In genomic region chr16:84277244-84277823, GRCh38 we compare ENCODE assay signal across 8 cellular contexts. TPM values are rescaled to one million over a fixed set of nuclear protein-coding genes. Genes with fewer than 3 reads are reported as not detected.
A peak's percentile ranks its signal among the peaks of the same experiment; 100 is the strongest.
DNase-seq lines count a peak whose midpoint lies in the region; ATAC-seq and TF ChIP-seq lines count a peak whose summit lies in the region.

No MANE protein-coding gene starts in this region.

- H3K4me1 ChIP-seq in BE2C (no peaks in the 10 kb centered on the region), H9 (ENCODE audit: insufficient read depth, low read length) (no peaks in the 10 kb centered on the region; the same call in 1 of the 2 replicates), PC-9 (replicated peaks; ENCODE audit: insufficient read depth) (no peaks in the 10 kb centered on the region), thoracic aorta (ENCODE audit: control insufficient read depth in 1 of 2, low read depth in 2 of 2) (no peaks in the 10 kb centered on the region)

- H2BK12ac ChIP-seq in H9 (ENCODE audit: insufficient read length, low read depth, low read length): no peak overlapping the region

- H3K9me3 ChIP-seq in BE2C (no peaks in the 10 kb centered on the region), H9 (ENCODE audit: control insufficient read depth, low read depth, low read length) (no peaks in the 10 kb centered on the region), PC-9 (ENCODE audit: insufficient read depth, low read depth) (peaks cover 2% of the 10 kb centered on the region; the same call in 1 of the 2 replicates), thoracic aorta (no peaks in the 10 kb centered on the region)

- POLR2A ChIA-PET in PC-9 (lab: Charles Lee; ENCODE audit: unreplicated experiment): no interaction called here

- H3K56ac ChIP-seq in H9 (ENCODE audit: insufficient read length, low read depth, low read length): no peak overlapping the region

- no peak overlapping the region for H3K14ac ChIP-seq in H9 (ENCODE audit: insufficient read depth, low read length)

- no peak overlapping the region for H3K4me3 ChIP-seq in BE2C (ENCODE audit: low read depth, low read length)
- no peak overlapping the region for H3K4me3 ChIP-seq in PC-9
- H3K4me3 ChIP-seq in fibroblast of the aortic adventitia (ENCODE audit: low read depth, low read length): no peak overlapping the region
- no peak overlapping the region for H3K4me3 ChIP-seq in thoracic aorta

- H3K23ac ChIP-seq in H9 (ENCODE audit: insufficient read length, low read depth, low read length): no peak overlapping the region

- H3K27me3 Mint-ChIP-seq in H9 (ENCODE audit: low read depth): no peaks in the 10 kb centered on the region; the same call in none of the 2 replicates
- no peaks in the 10 kb centered on the region for H3K27me3 Mint-ChIP-seq in activated T-cell treated with anti-CD3 and anti-CD28 coated beads, Interleukin-2, amount 50 U/mL, for 72 hours (ENCODE audit: low read depth)

- H3K79me2 ChIP-seq in H9 (ENCODE audit: insufficient read depth, low read length) (no peaks in the 10 kb centered on the region), PC-9 (ENCODE audit: low read depth) (no peaks in the 10 kb centered on the region)

- no CpG with 5 or more reads among the region's 10 CpGs for WGBS in H9 (ENCODE audit: extremely low coverage, insufficient read length, low lambda C conversion rate)

- intact Hi-C loops in PC-9 (cut with micrococcal nuclease; ENCODE audit: unreplicated experiment): loop anchor here (5.0 kb wide), 2 partner anchors 200 to 345 kb away; no protein-coding TSS in a partner anchor

- no peak overlapping the region for H2AK5ac ChIP-seq in H9 (ENCODE audit: insufficient read length, low read length)

- peak; percentile 75 for DNase-seq in BE2C
- DNase-seq in H9: peak; percentile 71
- DNase-seq in PC-9: peak in 1 of 2 experiments; percentile 46
- DNase-seq in activated T-cell treated with anti-CD3 and anti-CD28 coated beads, Interleukin-2, amount 50 U/mL, for 72 hours: peak; percentile 72 to 74
- peak; percentile 56 for DNase-seq in fibroblast of the aortic adventitia (ENCODE audit: low read depth)
- DNase-seq in omental fat pad (ENCODE audit: low spot score): peak; percentile 65
- no peak for DNase-seq in thoracic aorta (ENCODE audit: low spot score)
- DNase-seq in NCI-H187 treated with DMSO at 0.1 percent for 48 hours (lab: John Stamatoyannopoulos, UW): no peak

- H4K8ac ChIP-seq in H9 (replicated peaks; ENCODE audit: insufficient read length, low read depth, low read length): no peak overlapping the region

- H3K27me3 ChIP-seq in BE2C (no peaks in the 10 kb centered on the region), H9 (ENCODE audit: insufficient read depth, low read length) (no peaks in the 10 kb centered on the region), PC-9 (ENCODE audit: insufficient read depth, low read depth) (no peaks in the 10 kb centered on the region), thoracic aorta (replicated peaks; ENCODE audit: insufficient read depth) (no peaks in the 10 kb centered on the region)

- H3K9ac ChIP-seq in H9 (ENCODE audit: extremely low read depth, insufficient read length, low read length): no peak overlapping the region

- H2AFZ ChIP-seq in H9 (ENCODE audit: low read length) (no peak overlapping the region), PC-9 (no peak overlapping the region)

- no peaks in the 10 kb centered on the region for H3K36me3 ChIP-seq in BE2C
- no peaks in the 10 kb centered on the region for H3K36me3 ChIP-seq in PC-9 (ENCODE audit: low read depth)
- H3K36me3 ChIP-seq in thoracic aorta: no peaks in the 10 kb centered on the region

- no peaks in the 10 kb centered on the region for H3K9me3 Mint-ChIP-seq in H9
- no peaks in the 10 kb centered on the region for H3K9me3 Mint-ChIP-seq in activated T-cell treated with anti-CD3 and anti-CD28 coated beads, Interleukin-2, amount 50 U/mL, for 72 hours

- no peak overlapping the region for H2BK5ac ChIP-seq in H9 (ENCODE audit: insufficient read length, low read length)

- no peak overlapping the region for H2BK20ac ChIP-seq in H9 (ENCODE audit: low read depth, low read length, poor library complexity, severe bottlenecking)

- no peak overlapping the region for H3T11ph ChIP-seq in H9 (ENCODE audit: low read length)

- no peak overlapping the region for H4K5ac ChIP-seq in H9 (ENCODE audit: insufficient read length, low read depth, low read length)

- no peak overlapping the region for H3K27ac Mint-ChIP-seq in H9
- no peak overlapping the region for H3K27ac Mint-ChIP-seq in activated T-cell treated with anti-CD3 and anti-CD28 coated beads, Interleukin-2, amount 50 U/mL, for 72 hours

- no TSS peak for BruUV-seq in PC-9 (replicated peaks; lab: Mats Ljungman, UMichigan)

- no peaks in the 10 kb centered on the region for H3K79me1 ChIP-seq in H9 (ENCODE audit: insufficient read depth, low read depth, low read length, poor library complexity, severe bottlenecking)

- no peak overlapping the region for H3K27ac ChIP-seq in H9 (ENCODE audit: insufficient read length, low read depth, low read length)
- no peak overlapping the region for H3K27ac ChIP-seq in PC-9
- no peak overlapping the region for H3K27ac ChIP-seq in thoracic aorta

- no peaks in the 10 kb centered on the region for H3K23me2 ChIP-seq in H9 (ENCODE audit: insufficient read length, low read depth, low read length, poor library complexity, severe bottlenecking)

- H3K4me1 Mint-ChIP-seq in H9: peaks cover 10 to 14% of the 10 kb centered on the region in 2 experiments
- no peaks in the 10 kb centered on the region for H3K4me1 Mint-ChIP-seq in activated T-cell treated with anti-CD3 and anti-CD28 coated beads, Interleukin-2, amount 50 U/mL, for 72 hours (ENCODE audit: low read depth)

- H3K4me2 ChIP-seq in H9 (ENCODE audit: insufficient read depth, insufficient read length, low read length) (no peak overlapping the region), PC-9 (no peak overlapping the region)

- peak; percentile 55 to 80 for ATAC-seq in activated T-cell treated with anti-CD3 and anti-CD28 coated beads, Interleukin-2, amount 50 U/mL, for 72 hours (replicated peaks in 1 of 2)
- no peak for ATAC-seq in omental fat pad (ENCODE audit: low FRiP score)
- no peak for ATAC-seq in thoracic aorta (ENCODE audit: insufficient number of reproducible peaks, low FRiP score, low read depth)

- no peak overlapping the region for H2BK120ac ChIP-seq in H9 (ENCODE audit: low read depth, low read length, poor library complexity, severe bottlenecking)

- TF ChIP-seq CTCF in BE2C (IDR thresholded peaks at IDR 0.05; ENCODE audit: low read depth, low read length): peak; percentile 90
- TF ChIP-seq CTCF in H9 (conservative IDR thresholded peaks at IDR 0.05): peak; percentile 92
- TF ChIP-seq CTCF in PC-9 (conservative IDR thresholded peaks at IDR 0.05): peak; percentile 93
- TF ChIP-seq CTCF in fibroblast of the aortic adventitia (IDR thresholded peaks at IDR 0.05; ENCODE audit: insufficient read depth, low read length): peak; percentile 84
- peak in 2 of 3 donors; percentile 31 to 49 for TF ChIP-seq CTCF in omental fat pad (IDR thresholded peaks at IDR 0.05)
- peak; percentile 69 for TF ChIP-seq CTCF in thoracic aorta (IDR thresholded peaks at IDR 0.05)

- no peaks in the 10 kb centered on the region for H3K9me2 ChIP-seq in PC-9 (ENCODE audit: insufficient read depth)

- H4K91ac ChIP-seq in H9 (ENCODE audit: insufficient read length, low read depth, low read length): no peak overlapping the region

- no peak overlapping the region for H3K18ac ChIP-seq in H9 (ENCODE audit: insufficient read length, low read depth, low read length)

- CTCF ChIA-PET in PC-9 (lab: Charles Lee): interaction anchor here (0.7 to 1.2 kb wide), 3 partner anchors 90 to 169 kb away, joined by 3 read pairs; partner anchors contain the start of gene TAF1C

- H3K4me3 Mint-ChIP-seq in H9: no peak overlapping the region
- H3K4me3 Mint-ChIP-seq in activated T-cell treated with anti-CD3 and anti-CD28 coated beads, Interleukin-2, amount 50 U/mL, for 72 hours: no peak overlapping the region

- no peak overlapping the region for H2BK15ac ChIP-seq in H9 (ENCODE audit: low read depth, low read length)

- H3F3A ChIP-seq in PC-9 (ENCODE audit: insufficient read depth, low read depth): no peaks in the 10 kb centered on the region; the same call in 1 of the 2 replicates

- H3K4ac ChIP-seq in H9 (ENCODE audit: low read depth, low read length): no peak overlapping the region

- H4K20me1 ChIP-seq in H9 (ENCODE audit: control insufficient read depth, insufficient read depth, insufficient read length): no peaks in the 10 kb centered on the region
- H4K20me1 ChIP-seq in PC-9 (ENCODE audit: insufficient read depth): no peaks in the 10 kb centered on the region

- no peaks in the 10 kb centered on the region for H3K36me3 Mint-ChIP-seq in H9 (ENCODE audit: insufficient read depth in 1 of 3, low read depth in 3 of 3)
- H3K36me3 Mint-ChIP-seq in activated T-cell treated with anti-CD3 and anti-CD28 coated beads, Interleukin-2, amount 50 U/mL, for 72 hours (ENCODE audit: insufficient read depth in 2 of 2): no peaks in the 10 kb centered on the region

RNA-seq across cellular contexts. Expression of gene WFDC1, which starts 17.3 kb away (rescaled TPM):
- 0.34 TPM for polyA plus RNA-seq in BE2C (2012; ENCODE audit: insufficient read depth, insufficient read length, low read depth)
- total RNA-seq in H9 (2021) (0.24 and 0.29 TPM in 2 replicates), PC-9 (2021) (not detected in 2 replicates), fibroblast of the aortic adventitia (ENCODE audit: low replicate concordance) (under 0.01 TPM in 1 of 2 replicates, not detected in the other), omental fat pad (1 to 10 TPM in 3 of 4 donors, under 1 TPM in 1; 0.36 to 4.7 (median 2.5) TPM), thoracic aorta (100 to 1,000 TPM in 1 of 2 donors, 1 to 10 TPM in 1; 4.6 to 203 TPM)
- not detected for total RNA-seq in activated T-cell treated with anti-CD3 and anti-CD28 coated beads, Interleukin-2, amount 50 U/mL, for 72 hours

RNA-seq across cellular contexts. Expression of gene KCNG4, which starts 37.5 kb away (rescaled TPM):
- polyA plus RNA-seq in BE2C (2012; ENCODE audit: insufficient read depth, insufficient read length, low read depth): 0.17 TPM
- not detected in 2 replicates for total RNA-seq in H9 (2021)
- not detected in 2 replicates for total RNA-seq in PC-9 (2021)
- not detected for total RNA-seq in activated T-cell treated with anti-CD3 and anti-CD28 coated beads, Interleukin-2, amount 50 U/mL, for 72 hours
- not detected in 2 replicates for total RNA-seq in fibroblast of the aortic adventitia (ENCODE audit: low replicate concordance)
- not detected for total RNA-seq in omental fat pad
- not detected for total RNA-seq in thoracic aorta

Comparison
In these comparisons a context has a peak if more than half of its experiments do, and no peak if none do; other contexts are left out.
1. DNase-seq: peak in BE2C (single experiment), H9 (single experiment), activated T-cell treated with anti-CD3 and anti-CD28 coated beads, Interleukin-2, amount 50 U/mL, for 72 hours (2 of 2), fibroblast of the aortic adventitia (single experiment) and omental fat pad (single experiment); none in thoracic aorta (single experiment) and NCI-H187 treated with DMSO at 0.1 percent for 48 hours (single experiment).
2. CTCF ChIP-seq: peak in every context shown above with its lines; median percentile 93 in PC-9; 92 in H9; 90 in BE2C; 84 in fibroblast of the aortic adventitia; 69 in thoracic aorta; 40 in omental fat pad.
3. ATAC-seq: peak in activated T-cell treated with anti-CD3 and anti-CD28 coated beads, Interleukin-2, amount 50 U/mL, for 72 hours (2 of 2); none in omental fat pad (single experiment) and thoracic aorta (single experiment).